Comparison of ENCODE assay signal across 1 cellular context in the genomic region with DNA sequence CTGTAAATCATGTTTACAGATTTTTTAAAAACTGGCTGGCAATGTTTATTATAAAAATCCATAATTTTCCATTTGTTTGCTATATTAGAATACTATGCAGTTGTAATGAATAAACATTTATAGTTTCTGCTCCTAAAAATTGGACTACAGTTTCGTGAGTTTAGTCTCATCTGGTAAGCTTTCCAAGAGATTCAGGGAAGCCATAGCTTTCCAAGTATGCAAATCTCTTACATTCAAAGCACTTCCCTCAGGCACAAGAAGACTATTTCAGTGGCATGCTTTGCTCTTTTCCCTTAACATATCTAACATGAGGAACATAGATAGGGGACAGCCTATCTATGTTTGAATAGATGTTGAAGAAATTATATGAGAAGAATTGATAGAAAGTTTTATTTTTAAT.
TF ChIP-seq lines count a peak whose summit lies in the region.

No MANE protein-coding gene starts in this region.

TF ChIP-seq in HepG2, 621 proteins besides CTCF, POLR2A, EP300 and RAD21 (continued from another document):
- TF ChIP-seq, protein P1, sequence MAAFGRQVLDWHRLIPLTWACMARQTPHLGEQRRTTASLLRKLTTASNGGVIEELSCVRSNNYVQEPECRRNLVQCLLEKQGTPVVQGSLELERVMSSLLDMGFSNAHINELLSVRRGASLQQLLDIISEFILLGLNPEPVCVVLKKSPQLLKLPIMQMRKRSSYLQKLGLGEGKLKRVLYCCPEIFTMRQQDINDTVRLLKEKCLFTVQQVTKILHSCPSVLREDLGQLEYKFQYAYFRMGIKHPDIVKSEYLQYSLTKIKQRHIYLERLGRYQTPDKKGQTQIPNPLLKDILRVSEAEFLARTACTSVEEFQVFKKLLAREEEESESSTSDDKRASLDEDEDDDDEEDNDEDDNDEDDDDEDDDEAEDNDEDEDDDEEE (CRISPR knock-in tag; IDR thresholded peaks at IDR 0.05), result no peak
- TF ChIP-seq, protein P2, sequence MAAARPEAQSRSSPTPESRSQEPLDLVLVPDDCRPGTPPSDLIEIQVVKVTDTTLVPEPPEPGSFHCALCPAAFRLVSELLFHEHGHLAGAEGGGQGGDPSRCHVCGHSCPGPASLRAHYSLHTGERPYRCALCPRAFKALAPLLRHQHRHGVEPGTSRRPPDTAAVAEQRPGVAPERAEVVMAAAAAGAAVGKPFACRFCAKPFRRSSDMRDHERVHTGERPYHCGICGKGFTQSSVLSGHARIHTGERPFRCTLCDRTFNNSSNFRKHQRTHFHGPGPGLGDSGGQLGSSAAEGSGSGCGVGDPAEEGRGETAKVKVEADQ (CRISPR knock-in tag; IDR thresholded peaks at IDR 0.05; ENCODE audit: borderline replicate concordance), result no peak
- no peak for TF ChIP-seq ZNF720 (CRISPR knock-in tag; IDR thresholded peaks at IDR 0.05)
